ENCODE assay signal across 8 cellular contexts in the genomic region with DNA sequence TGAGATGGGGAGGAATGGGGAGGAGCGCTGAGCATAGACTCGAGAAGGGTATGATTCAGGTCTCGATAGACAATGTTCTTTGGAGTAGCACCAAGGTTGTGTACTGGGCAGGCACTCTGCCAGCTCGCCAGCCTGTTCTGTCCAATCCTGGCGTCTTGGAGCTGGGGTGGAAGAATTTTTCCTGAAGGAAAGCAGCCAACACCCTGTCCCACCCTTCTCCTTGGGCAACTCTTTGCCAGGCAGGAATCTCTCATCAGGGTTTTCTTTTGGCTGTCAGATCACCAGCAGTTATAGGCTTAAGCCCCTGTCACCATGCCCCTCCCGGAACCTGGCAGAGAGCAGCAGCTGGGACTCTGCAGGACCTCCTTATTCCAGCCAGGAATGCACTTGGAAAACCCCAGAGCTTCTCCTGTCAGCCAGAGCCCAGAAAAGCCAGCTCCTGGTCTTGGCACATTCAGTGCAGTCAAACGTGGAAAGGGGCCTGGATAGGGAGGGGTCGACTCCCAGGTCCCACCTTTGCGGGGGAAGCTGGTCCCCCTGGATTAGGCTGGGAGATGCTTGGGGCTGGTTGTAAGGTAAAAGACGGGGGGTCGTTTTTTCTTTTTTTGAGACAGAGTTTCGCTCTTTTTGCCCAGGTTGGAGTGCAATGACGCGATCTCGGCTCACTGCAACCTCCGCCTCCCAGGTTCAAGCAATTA. TPM values are rescaled to one million over a fixed set of nuclear protein-coding genes. Genes with fewer than 3 reads are reported as not detected.
DNase-seq lines count a peak whose midpoint lies in the region; ATAC-seq and TF ChIP-seq lines count a peak whose summit lies in the region.

No MANE protein-coding gene starts in this region.

- H3K27me3 ChIP-seq in smooth muscle cell (ENCODE audit: low read depth), result no peaks in the 10 kb centered on the region

- peaks cover 4% of the 10 kb centered on the region for H3K4me1 ChIP-seq in smooth muscle cell (ENCODE audit: low read depth)

- H3K9me3 Mint-ChIP-seq in T-helper 1 cell treated with Interleukin-12 subunit alpha and Interleukin-12 subunit beta and Interleukin-4 antibody, amounts not matched to agents 30 μg/mL and 1 μg/mL, for 36 hours, result peaks cover 11% of the 10 kb centered on the region
- peaks cover 3% of the 10 kb centered on the region for H3K9me3 Mint-ChIP-seq in glutamatergic neuron (ENCODE audit: unreplicated experiment)

- peak overlapping the region; percentile 36 for H3K27ac Mint-ChIP-seq in T-helper 1 cell treated with Interleukin-12 subunit alpha and Interleukin-12 subunit beta and Interleukin-4 antibody, amounts not matched to agents 30 μg/mL and 1 μg/mL, for 36 hours
- no peak overlapping the region for H3K27ac Mint-ChIP-seq in T-helper 17 cell
- H3K27ac Mint-ChIP-seq in glutamatergic neuron (ENCODE audit: unreplicated experiment), result no peak overlapping the region

- no peak for DNase-seq in T-helper 1 cell
- DNase-seq in T-helper 17 cell, result no peak
- no peak for DNase-seq in glutamatergic neuron
- no peak for DNase-seq in smooth muscle cell (lab: John Stamatoyannopoulos, UW; ENCODE audit: unreplicated experiment)
- no peak for DNase-seq in effector CD4-positive, alpha-beta T cell
- no peak for DNase-seq in GOT3 (lab: John Stamatoyannopoulos, UW)

- peaks cover 4% of the 10 kb centered on the region for H4K20me1 ChIP-seq in smooth muscle cell (ENCODE audit: low read depth)

- H3K4me1 Mint-ChIP-seq in T-helper 1 cell treated with Interleukin-12 subunit alpha and Interleukin-12 subunit beta and Interleukin-4 antibody, amounts not matched to agents 30 μg/mL and 1 μg/mL, for 36 hours (ENCODE audit: low read depth), result peaks cover 5% of the 10 kb centered on the region
- H3K4me1 Mint-ChIP-seq in T-helper 17 cell (peaks cover 18% of the 10 kb centered on the region), glutamatergic neuron (ENCODE audit: low read depth, unreplicated experiment) (peaks cover 7% of the 10 kb centered on the region)

- H3K27ac ChIP-seq in smooth muscle cell (ENCODE audit: low read depth), result no peak overlapping the region

- no peaks in the 10 kb centered on the region for H3K36me3 ChIP-seq in smooth muscle cell (ENCODE audit: low read depth)

- H3F3A ChIP-seq in smooth muscle cell (ENCODE audit: low read depth), result no peaks in the 10 kb centered on the region

- peaks cover 6% of the 10 kb centered on the region for H3K36me3 Mint-ChIP-seq in T-helper 1 cell treated with Interleukin-12 subunit alpha and Interleukin-12 subunit beta and Interleukin-4 antibody, amounts not matched to agents 30 μg/mL and 1 μg/mL, for 36 hours (ENCODE audit: low read depth)
- H3K36me3 Mint-ChIP-seq in T-helper 17 cell (ENCODE audit: low read depth), result peaks cover 2% of the 10 kb centered on the region
- H3K36me3 Mint-ChIP-seq in glutamatergic neuron (ENCODE audit: unreplicated experiment), result peaks cover 5% of the 10 kb centered on the region

- peak overlapping the region; percentile 95 for H3K4me3 ChIP-seq in smooth muscle cell

- H3K9me3 ChIP-seq in T-helper 17 cell (ENCODE audit: control insufficient read depth, low read length, poor library complexity, severe bottlenecking), result no peaks in the 10 kb centered on the region
- H3K9me3 ChIP-seq in smooth muscle cell (replicated peaks; ENCODE audit: low read depth), result no peaks in the 10 kb centered on the region

- peaks cover 27% of the 10 kb centered on the region for H3K79me2 ChIP-seq in smooth muscle cell (ENCODE audit: low read depth)

- TF ChIP-seq CTCF in glutamatergic neuron (IDR thresholded peaks at IDR 0.05; ENCODE audit: partially characterized antibody, unreplicated experiment) (no peak), smooth muscle cell (IDR thresholded peaks at IDR 0.05; ENCODE audit: borderline replicate concordance, insufficient read depth, poor library complexity, severe bottlenecking) (no peak)

- ATAC-seq in T-helper 17 cell, result no peak
- no peak for ATAC-seq in GM19455 (IDR thresholded peaks at IDR 0.05; ENCODE audit: unreplicated experiment)

- no peak overlapping the region for H2AFZ ChIP-seq in smooth muscle cell (ENCODE audit: low read depth)

- peak overlapping the region; percentile 94 for H3K4me3 Mint-ChIP-seq in T-helper 1 cell treated with Interleukin-12 subunit alpha and Interleukin-12 subunit beta and Interleukin-4 antibody, amounts not matched to agents 30 μg/mL and 1 μg/mL, for 36 hours
- peak overlapping the region; percentile 96 for H3K4me3 Mint-ChIP-seq in T-helper 17 cell
- peak overlapping the region; percentile 81 for H3K4me3 Mint-ChIP-seq in glutamatergic neuron (ENCODE audit: unreplicated experiment)

- H3K4me2 ChIP-seq in smooth muscle cell, result peak overlapping the region; percentile 100

- H3K27me3 Mint-ChIP-seq in T-helper 1 cell treated with Interleukin-12 subunit alpha and Interleukin-12 subunit beta and Interleukin-4 antibody, amounts not matched to agents 30 μg/mL and 1 μg/mL, for 36 hours (ENCODE audit: low read depth), result peaks cover 3% of the 10 kb centered on the region
- H3K27me3 Mint-ChIP-seq in T-helper 17 cell (no peaks in the 10 kb centered on the region), glutamatergic neuron (ENCODE audit: unreplicated experiment) (peaks cover 6% of the 10 kb centered on the region)

- WGBS in smooth muscle cell (ENCODE audit: low lambda C conversion rate), result 86% methylated on average over 11 of the region's 16 CpGs

- no peak overlapping the region for H3K9ac ChIP-seq in smooth muscle cell (ENCODE audit: low read depth)

RNA-seq across cellular contexts. Expression of gene SPTBN2, which starts 14.4 kb away (rescaled TPM):
- total RNA-seq in T-helper 17 cell (under 1 TPM in 1 of 2 donors, not detected in 1; 0.23 TPM), glutamatergic neuron (ENCODE audit: unreplicated experiment) (371 TPM), smooth muscle cell (15.6 and 20.9 TPM in 2 replicates)
- 15.7 and 18.3 TPM in 2 replicates for polyA plus RNA-seq in smooth muscle cell

Comparison
In these comparisons a context has a peak if more than half of its experiments do, and no peak if none do; other contexts are left out.
1. RNA of gene SPTBN2, which starts 14.4 kb away (total RNA-seq): 371 TPM in glutamatergic neuron (single experiment) and 15.6 to 20.9 TPM in smooth muscle cell; 0.23 TPM in T-helper 17 cell; every median in the first group is over 10 times any median in the second.
2. Peak in every context shown above with its lines, with median percentiles within 50 percentile points of each other: H3K4me3 Mint-ChIP-seq.